1 cellular context compared by ENCODE assay signal in genomic region chr2:39743170-39743851, GRCh38.
TF ChIP-seq lines count a peak whose summit lies in the region.

No MANE protein-coding gene starts in this region.

TF ChIP-seq in SK-N-SH, 30 proteins besides CTCF, POLR2A, EP300 and RAD21 (continued from another document):
- no peak for TF ChIP-seq ZBTB33 (IDR thresholded peaks at IDR 0.05; ENCODE audit: borderline replicate concordance, low read depth)
- no peak for TF ChIP-seq MAX (IDR thresholded peaks at IDR 0.05; ENCODE audit: low read depth)
- no peak for TF ChIP-seq TAF1 (IDR thresholded peaks at IDR 0.05; ENCODE audit: borderline replicate concordance, low read depth, low read length)
- peak; percentile 43 for TF ChIP-seq JUND (IDR thresholded peaks at IDR 0.05)
- no peak for TF ChIP-seq IRF3 (IDR thresholded peaks at IDR 0.05; ENCODE audit: low read depth, low read length)
- peak; percentile 58; the same call in 1 of the 2 replicates for TF ChIP-seq FOSL2 (IDR thresholded peaks at IDR 0.05; ENCODE audit: borderline replicate concordance, low read depth)
- TF ChIP-seq YY1 (IDR thresholded peaks at IDR 0.05; ENCODE audit: low read depth), result no peak
- no peak for TF ChIP-seq EZH2phosphoT487 (IDR thresholded peaks at IDR 0.05; ENCODE audit: borderline replicate concordance, low read depth)
- no peak for TF ChIP-seq USF2 (IDR thresholded peaks at IDR 0.05; ENCODE audit: borderline replicate concordance, low read depth, low read length)
- no peak for TF ChIP-seq POLR2AphosphoS5 (IDR thresholded peaks at IDR 0.05; ENCODE audit: low read depth, low read length)
- no peak; the same call in 1 of the 2 replicates for TF ChIP-seq TCF12 (IDR thresholded peaks at IDR 0.05)
- TF ChIP-seq TEAD4 (IDR thresholded peaks at IDR 0.05; ENCODE audit: borderline replicate concordance, insufficient read depth), result no peak
- TF ChIP-seq SIN3A (IDR thresholded peaks at IDR 0.05; ENCODE audit: borderline replicate concordance, low read depth, low read length), result no peak
- no peak for TF ChIP-seq NRF1 (IDR thresholded peaks at IDR 0.05; ENCODE audit: low read depth, low read length)
- TF ChIP-seq USF1 (IDR thresholded peaks at IDR 0.05; ENCODE audit: borderline replicate concordance, low read depth), result 0 out of 2 replicates have a peak, but pooled peaks have one; percentile 32
- no peak for TF ChIP-seq NFIC (IDR thresholded peaks at IDR 0.05; ENCODE audit: borderline replicate concordance)
- no peak for TF ChIP-seq FOXM1 (IDR thresholded peaks at IDR 0.05; ENCODE audit: low read depth)
- TF ChIP-seq GABPA (IDR thresholded peaks at IDR 0.05; ENCODE audit: low read depth), result no peak
- 0 out of 2 replicates have a peak, but pooled peaks have one; percentile 9 for TF ChIP-seq PBX3 (IDR thresholded peaks at IDR 0.05)
- no peak for TF ChIP-seq GATA2 (CRISPR knock-in tag; IDR thresholded peaks at IDR 0.05)
- TF ChIP-seq FOXJ3 (CRISPR knock-in tag; IDR thresholded peaks at IDR 0.05), result no peak
- TF ChIP-seq RFX5 (IDR thresholded peaks at IDR 0.05; ENCODE audit: low read length), result no peak
- no peak for TF ChIP-seq SMC3 (IDR thresholded peaks at IDR 0.05; ENCODE audit: low read depth, low read length)
- TF ChIP-seq MXI1 (IDR thresholded peaks at IDR 0.05; ENCODE audit: low read depth, low read length), result no peak
- TF ChIP-seq CHD2 (IDR thresholded peaks at IDR 0.05; ENCODE audit: low read length, partially characterized antibody), result no peak
- no peak for TF ChIP-seq MEF2A (IDR thresholded peaks at IDR 0.05; ENCODE audit: borderline replicate concordance, low read depth)
